1 cellular context compared by ENCODE assay signal in genomic region chr1:169704797-169705196, GRCh38.
TF ChIP-seq lines count a peak whose summit lies in the region.

No MANE protein-coding gene starts in this region.

TF ChIP-seq in HepG2, 621 proteins besides CTCF, POLR2A, EP300 and RAD21:
- TF ChIP-seq ZHX1 (CRISPR knock-in tag; IDR thresholded peaks at IDR 0.05; ENCODE audit: low read depth) = no peak
- TF ChIP-seq ZNF503 (CRISPR knock-in tag; IDR thresholded peaks at IDR 0.05) = no peak
- TF ChIP-seq GABPB1 (CRISPR knock-in tag; IDR thresholded peaks at IDR 0.05) = no peak
- TF ChIP-seq ZGPAT (CRISPR knock-in tag; IDR thresholded peaks at IDR 0.05) = no peak
- TF ChIP-seq MAFF (IDR thresholded peaks at IDR 0.05; ENCODE audit: low read depth, low read length) = peak; percentile 46; the same call in 1 of the 2 replicates
- peak in 1 of 2 experiments; percentile 75; a peak in 3 of 4 replicates for TF ChIP-seq MAFK (conservative IDR thresholded peaks at IDR 0.05 in 1 of 2, IDR thresholded peaks at IDR 0.05 in 1 of 2; ENCODE audit: low read length in 2 of 2)
- TF ChIP-seq SRSF9 (IDR thresholded peaks at IDR 0.05; ENCODE audit: borderline replicate concordance, insufficient read depth, low read depth, low read length, poor library complexity, severe bottlenecking) = no peak
- TF ChIP-seq ZFP91 (CRISPR knock-in tag; IDR thresholded peaks at IDR 0.05; ENCODE audit: borderline replicate concordance) = no peak
- no peak for TF ChIP-seq KAT8 (CRISPR knock-in tag; IDR thresholded peaks at IDR 0.05)
- TF ChIP-seq PHF20 (CRISPR knock-in tag; IDR thresholded peaks at IDR 0.05) = no peak
